In the genomic region with DNA sequence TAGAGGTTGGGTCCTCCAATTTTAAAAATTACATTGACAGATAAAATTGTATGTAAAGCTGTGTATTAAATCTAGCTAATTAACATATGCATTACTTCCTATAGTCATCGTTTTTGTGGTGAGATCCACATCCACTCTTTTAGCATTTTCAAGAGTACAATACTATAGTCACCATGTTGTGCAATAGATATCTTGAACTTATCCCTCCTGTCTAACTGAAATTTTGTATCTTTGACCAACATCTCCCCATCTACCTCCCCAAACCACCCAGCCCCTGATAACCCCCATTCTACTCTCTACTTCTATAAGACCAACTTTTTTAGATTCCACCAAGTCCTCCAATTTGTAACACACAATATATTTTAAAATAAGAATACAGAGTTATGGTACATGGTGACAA, we compare ENCODE assay signal across 3 cellular contexts.
TF ChIP-seq lines count a peak whose summit lies in the region.

No MANE protein-coding gene starts in this region.

TF ChIP-seq in HepG2, 621 proteins besides CTCF, POLR2A, EP300 and RAD21:
- TF ChIP-seq NR2F2 (IDR thresholded peaks at IDR 0.05; ENCODE audit: borderline replicate concordance, low read depth) (no peak), HNRNPK (IDR thresholded peaks at IDR 0.05; ENCODE audit: low read depth, low read length, poor library complexity, severe bottlenecking) (peak; percentile 63), ZKSCAN5 (CRISPR knock-in tag; IDR thresholded peaks at IDR 0.05) (no peak), ELF4 (CRISPR knock-in tag; IDR thresholded peaks at IDR 0.05; ENCODE audit: borderline replicate concordance) (no peak), ZNF839 (CRISPR knock-in tag; IDR thresholded peaks at IDR 0.05; ENCODE audit: borderline replicate concordance) (no peak), SMARCC2 (IDR thresholded peaks at IDR 0.05) (no peak)
- TF ChIP-seq, protein P1, sequence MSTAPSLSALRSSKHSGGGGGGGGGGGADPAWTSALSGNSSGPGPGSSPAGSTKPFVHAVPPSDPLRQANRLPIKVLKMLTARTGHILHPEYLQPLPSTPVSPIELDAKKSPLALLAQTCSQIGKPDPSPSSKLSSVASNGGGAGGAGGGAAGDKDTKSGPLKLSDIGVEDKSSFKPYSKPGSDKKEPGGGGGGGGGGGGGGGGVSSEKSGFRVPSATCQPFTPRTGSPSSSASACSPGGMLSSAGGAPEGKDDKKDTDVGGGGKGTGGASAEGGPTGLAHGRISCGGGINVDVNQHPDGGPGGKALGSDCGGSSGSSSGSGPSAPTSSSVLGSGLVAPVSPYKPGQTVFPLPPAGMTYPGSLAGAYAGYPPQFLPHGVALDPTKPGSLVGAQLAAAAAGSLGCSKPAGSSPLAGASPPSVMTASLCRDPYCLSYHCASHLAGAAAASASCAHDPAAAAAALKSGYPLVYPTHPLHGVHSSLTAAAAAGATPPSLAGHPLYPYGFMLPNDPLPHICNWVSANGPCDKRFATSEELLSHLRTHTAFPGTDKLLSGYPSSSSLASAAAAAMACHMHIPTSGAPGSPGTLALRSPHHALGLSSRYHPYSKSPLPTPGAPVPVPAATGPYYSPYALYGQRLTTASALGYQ (CRISPR knock-in tag; IDR thresholded peaks at IDR 0.05): no peak
- TF ChIP-seq, protein P2, sequence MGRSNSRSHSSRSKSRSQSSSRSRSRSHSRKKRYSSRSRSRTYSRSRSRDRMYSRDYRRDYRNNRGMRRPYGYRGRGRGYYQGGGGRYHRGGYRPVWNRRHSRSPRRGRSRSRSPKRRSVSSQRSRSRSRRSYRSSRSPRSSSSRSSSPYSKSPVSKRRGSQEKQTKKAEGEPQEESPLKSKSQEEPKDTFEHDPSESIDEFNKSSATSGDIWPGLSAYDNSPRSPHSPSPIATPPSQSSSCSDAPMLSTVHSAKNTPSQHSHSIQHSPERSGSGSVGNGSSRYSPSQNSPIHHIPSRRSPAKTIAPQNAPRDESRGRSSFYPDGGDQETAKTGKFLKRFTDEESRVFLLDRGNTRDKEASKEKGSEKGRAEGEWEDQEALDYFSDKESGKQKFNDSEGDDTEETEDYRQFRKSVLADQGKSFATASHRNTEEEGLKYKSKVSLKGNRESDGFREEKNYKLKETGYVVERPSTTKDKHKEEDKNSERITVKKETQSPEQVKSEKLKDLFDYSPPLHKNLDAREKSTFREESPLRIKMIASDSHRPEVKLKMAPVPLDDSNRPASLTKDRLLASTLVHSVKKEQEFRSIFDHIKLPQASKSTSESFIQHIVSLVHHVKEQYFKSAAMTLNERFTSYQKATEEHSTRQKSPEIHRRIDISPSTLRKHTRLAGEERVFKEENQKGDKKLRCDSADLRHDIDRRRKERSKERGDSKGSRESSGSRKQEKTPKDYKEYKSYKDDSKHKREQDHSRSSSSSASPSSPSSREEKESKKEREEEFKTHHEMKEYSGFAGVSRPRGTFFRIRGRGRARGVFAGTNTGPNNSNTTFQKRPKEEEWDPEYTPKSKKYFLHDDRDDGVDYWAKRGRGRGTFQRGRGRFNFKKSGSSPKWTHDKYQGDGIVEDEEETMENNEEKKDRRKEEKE (IDR thresholded peaks at IDR 0.05): no peak

TF ChIP-seq in IMR-90, 13 proteins besides CTCF, POLR2A, EP300 and RAD21:
- TF ChIP-seq CEBPB (IDR thresholded peaks at IDR 0.05; ENCODE audit: low read depth, low read length) (peak; percentile 65), RFX5 (IDR thresholded peaks at IDR 0.05; ENCODE audit: low read depth, low read length) (no peak)

TF ChIP-seq in K562, 482 proteins besides CTCF, POLR2A, EP300 and RAD21:
- TF ChIP-seq HNRNPUL1 (IDR thresholded peaks at IDR 0.05; ENCODE audit: low read length) (no peak), PHF21A (IDR thresholded peaks at IDR 0.05; ENCODE audit: borderline replicate concordance, low read depth) (no peak), BRCA1 (IDR thresholded peaks at IDR 0.05) (no peak), BRCA1 (CRISPR knock-in tag; IDR thresholded peaks at IDR 0.05) (no peak), CEBPG (CRISPR knock-in tag; IDR thresholded peaks at IDR 0.05) (no peak), CEBPG (tag; conservative IDR thresholded peaks at IDR 0.05 in 1 of 2, IDR thresholded peaks at IDR 0.05 in 1 of 2) (peak; percentile 40 to 58; a peak in 3 of 4 replicates), KAT2B (IDR thresholded peaks at IDR 0.05; ENCODE audit: low read depth, low read length) (no peak), ZNF778 (CRISPR knock-in tag; IDR thresholded peaks at IDR 0.05) (no peak), KLF10 (CRISPR knock-in tag; IDR thresholded peaks at IDR 0.05) (no peak), CBFA2T2 (conservative IDR thresholded peaks at IDR 0.05) (no peak), CEBPB (tag; IDR thresholded peaks at IDR 0.05) (peak; percentile 80), NR3C1 (CRISPR knock-in tag; IDR thresholded peaks at IDR 0.05) (no peak), CHD2 (IDR thresholded peaks at IDR 0.05; ENCODE audit: low read depth, low read length) (no peak), ZNF431 (CRISPR knock-in tag; IDR thresholded peaks at IDR 0.05) (no peak), ZNF707 (CRISPR knock-in tag; conservative IDR thresholded peaks at IDR 0.05) (no peak)
- TF ChIP-seq, protein P3, sequence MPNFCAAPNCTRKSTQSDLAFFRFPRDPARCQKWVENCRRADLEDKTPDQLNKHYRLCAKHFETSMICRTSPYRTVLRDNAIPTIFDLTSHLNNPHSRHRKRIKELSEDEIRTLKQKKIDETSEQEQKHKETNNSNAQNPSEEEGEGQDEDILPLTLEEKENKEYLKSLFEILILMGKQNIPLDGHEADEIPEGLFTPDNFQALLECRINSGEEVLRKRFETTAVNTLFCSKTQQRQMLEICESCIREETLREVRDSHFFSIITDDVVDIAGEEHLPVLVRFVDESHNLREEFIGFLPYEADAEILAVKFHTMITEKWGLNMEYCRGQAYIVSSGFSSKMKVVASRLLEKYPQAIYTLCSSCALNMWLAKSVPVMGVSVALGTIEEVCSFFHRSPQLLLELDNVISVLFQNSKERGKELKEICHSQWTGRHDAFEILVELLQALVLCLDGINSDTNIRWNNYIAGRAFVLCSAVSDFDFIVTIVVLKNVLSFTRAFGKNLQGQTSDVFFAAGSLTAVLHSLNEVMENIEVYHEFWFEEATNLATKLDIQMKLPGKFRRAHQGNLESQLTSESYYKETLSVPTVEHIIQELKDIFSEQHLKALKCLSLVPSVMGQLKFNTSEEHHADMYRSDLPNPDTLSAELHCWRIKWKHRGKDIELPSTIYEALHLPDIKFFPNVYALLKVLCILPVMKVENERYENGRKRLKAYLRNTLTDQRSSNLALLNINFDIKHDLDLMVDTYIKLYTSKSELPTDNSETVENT (CRISPR knock-in tag; IDR thresholded peaks at IDR 0.05): no peak
